ENCODE assay signal across 10 cellular contexts in genomic region chr3:185929192-185930151, GRCh38. TPM values are rescaled to one million over a fixed set of nuclear protein-coding genes. Genes with fewer than 3 reads are reported as not detected.
DNase-seq lines count a peak whose midpoint lies in the region; ATAC-seq lines count a peak whose summit lies in the region.
"Had no signal": no experiment of that assay in that cellular context is flagged by ENCODE, and none has a peak within 500 bp of the region (broad histone marks: within the 10 kb centered on the region; RNA-seq: fewer than 3 reads in every experiment).

No MANE protein-coding gene starts in this region.

- H3K27me3 Mint-ChIP-seq in activated CD4-positive, alpha-beta T cell treated with anti-CD3 and anti-CD28 coated beads for 36 hours = no peaks in the 10 kb centered on the region
- H3K27me3 Mint-ChIP-seq in activated T-helper 2 cell treated with anti-CD3 and anti-CD28 coated beads, Interferon-gamma antibody, Interleukin-2, Interleukin-4, amounts not matched to agents 10 μg/mL and 5 μg/mL and 100 μg/mL, durations not matched to agents 14 hours and 24 hours and 36 hours (ENCODE audit: low read depth) = no peaks in the 10 kb centered on the region
- H3K27me3 Mint-ChIP-seq in stimulated activated naive CD8-positive, alpha-beta T cell treated with anti-CD3 and anti-CD28 coated beads, Interleukin-15, Interleukin-2, amounts not matched to agents 100 ng/mL and 50 ng/mL, for 24 hours = no peaks in the 10 kb centered on the region

- H3K4me1 Mint-ChIP-seq in activated CD4-positive, alpha-beta T cell treated with anti-CD3 and anti-CD28 coated beads for 36 hours = peaks cover 92% of the 10 kb centered on the region
- peaks cover 83% of the 10 kb centered on the region for H3K4me1 Mint-ChIP-seq in activated T-helper 2 cell treated with anti-CD3 and anti-CD28 coated beads, Interferon-gamma antibody, Interleukin-2, Interleukin-4, amounts not matched to agents 10 μg/mL and 5 μg/mL and 100 μg/mL, durations not matched to agents 14 hours and 24 hours and 36 hours (ENCODE audit: low read depth)
- peaks cover 99% of the 10 kb centered on the region for H3K4me1 Mint-ChIP-seq in stimulated activated naive CD8-positive, alpha-beta T cell treated with anti-CD3 and anti-CD28 coated beads, Interleukin-15, Interleukin-2, amounts not matched to agents 100 ng/mL and 50 ng/mL, for 24 hours (ENCODE audit: low read depth)

- H3K9me3 ChIP-seq in iPS-15b (ENCODE audit: control insufficient read depth, insufficient read depth, low read length) = no peaks in the 10 kb centered on the region

- intact Hi-C loops in activated CD4-positive, alpha-beta T cell treated with anti-CD3 and anti-CD28 coated beads for 36 hours (cut with DNase I, micrococcal nuclease) = loop anchor here (2.0 to 10.0 kb wide), 3 partner anchors 13 to 1595 kb away; partner anchors contain the start of genes FAM131A (in 1 of the 2) and IGF2BP2 (in 1 of the 2)
- intact Hi-C loops in activated T-helper 2 cell treated with anti-CD3 and anti-CD28 coated beads, Interferon-gamma antibody, Interleukin-2, Interleukin-4, amounts not matched to agents 10 μg/mL and 5 μg/mL and 100 μg/mL, durations not matched to agents 14 hours and 24 hours and 36 hours (cut with micrococcal nuclease) = loop anchor here (2.0 to 10.0 kb wide), 3 partner anchors 15 to 1205 kb away; partner anchors contain the start of genes IGF2BP2 and RPL39L

- peak overlapping the region; percentile 84 for H3K27ac Mint-ChIP-seq in activated CD4-positive, alpha-beta T cell treated with anti-CD3 and anti-CD28 coated beads for 36 hours
- peak overlapping the region; percentile 92 for H3K27ac Mint-ChIP-seq in activated T-helper 2 cell treated with anti-CD3 and anti-CD28 coated beads, Interferon-gamma antibody, Interleukin-2, Interleukin-4, amounts not matched to agents 10 μg/mL and 5 μg/mL and 100 μg/mL, durations not matched to agents 14 hours and 24 hours and 36 hours
- peak overlapping the region; percentile 89 for H3K27ac Mint-ChIP-seq in stimulated activated naive CD8-positive, alpha-beta T cell treated with anti-CD3 and anti-CD28 coated beads, Interleukin-15, Interleukin-2, amounts not matched to agents 100 ng/mL and 50 ng/mL, for 24 hours

- H3K36me3 ChIP-seq in iPS-15b (ENCODE audit: control insufficient read depth, insufficient read depth, low read length) = peaks cover 14% of the 10 kb centered on the region

- H3K9ac ChIP-seq in iPS-15b (ENCODE audit: low read depth, low read length) = no peak overlapping the region

- H3K36me3 Mint-ChIP-seq in activated CD4-positive, alpha-beta T cell treated with anti-CD3 and anti-CD28 coated beads for 36 hours (ENCODE audit: low read depth) = peaks cover 96% of the 10 kb centered on the region
- peaks cover 93% of the 10 kb centered on the region for H3K36me3 Mint-ChIP-seq in activated T-helper 2 cell treated with anti-CD3 and anti-CD28 coated beads, Interferon-gamma antibody, Interleukin-2, Interleukin-4, amounts not matched to agents 10 μg/mL and 5 μg/mL and 100 μg/mL, durations not matched to agents 14 hours and 24 hours and 36 hours (ENCODE audit: low read depth)
- H3K36me3 Mint-ChIP-seq in stimulated activated naive CD8-positive, alpha-beta T cell treated with anti-CD3 and anti-CD28 coated beads, Interleukin-15, Interleukin-2, amounts not matched to agents 100 ng/mL and 50 ng/mL, for 24 hours (ENCODE audit: low read depth) = peaks cover 98% of the 10 kb centered on the region

- no peaks in the 10 kb centered on the region for H3K27me3 ChIP-seq in iPS-15b (ENCODE audit: control insufficient read depth, insufficient read depth, low read length)

- peak; percentile 20 for ATAC-seq in activated CD4-positive, alpha-beta T cell treated with anti-CD3 and anti-CD28 coated beads for 36 hours
- no peak for ATAC-seq in GM18498 (IDR thresholded peaks at IDR 0.05; ENCODE audit: unreplicated experiment)

- H3K4me1 ChIP-seq in iPS-15b (ENCODE audit: control insufficient read depth, insufficient read depth, low read length) = peaks cover 34% of the 10 kb centered on the region

- POLR2A ChIA-PET in activated CD4-positive, alpha-beta T cell treated with anti-CD3 and anti-CD28 coated beads for 36 hours (lab: Charles Lee) = interaction anchor here (2.9 to 3.5 kb wide), 2 partner anchors 11 to 15 kb away, joined by 10 read pairs; no protein-coding TSS in a partner anchor

- peak overlapping the region; percentile 97 for H3K4me3 Mint-ChIP-seq in activated CD4-positive, alpha-beta T cell treated with anti-CD3 and anti-CD28 coated beads for 36 hours
- peak overlapping the region; percentile 80 for H3K4me3 Mint-ChIP-seq in activated T-helper 2 cell treated with anti-CD3 and anti-CD28 coated beads, Interferon-gamma antibody, Interleukin-2, Interleukin-4, amounts not matched to agents 10 μg/mL and 5 μg/mL and 100 μg/mL, durations not matched to agents 14 hours and 24 hours and 36 hours (ENCODE audit: low read depth)
- H3K4me3 Mint-ChIP-seq in stimulated activated naive CD8-positive, alpha-beta T cell treated with anti-CD3 and anti-CD28 coated beads, Interleukin-15, Interleukin-2, amounts not matched to agents 100 ng/mL and 50 ng/mL, for 24 hours = peak overlapping the region; percentile 100

- CTCF ChIA-PET in activated CD4-positive, alpha-beta T cell treated with anti-CD3 and anti-CD28 coated beads for 36 hours (lab: Charles Lee) = interaction anchor here (0.6 to 3.5 kb wide), 4 partner anchors 11 to 1121 kb away, joined by 3 to 39 read pairs (median 8); no protein-coding TSS in a partner anchor

- DNase-seq in activated CD4-positive, alpha-beta T cell treated with anti-CD3 and anti-CD28 coated beads for 36 hours = no peak
- DNase-seq in activated CD4-positive, alpha-beta T cell treated with anti-CD3 and anti-CD28 coated beads for 1 hour = no peak
- DNase-seq in activated T-helper 2 cell treated with anti-CD3 and anti-CD28 coated beads, Interferon-gamma antibody, Interleukin-2, Interleukin-4, amounts not matched to agents 10 μg/mL and 5 μg/mL and 100 μg/mL, durations not matched to agents 14 hours and 24 hours and 36 hours (ENCODE audit: low spot score) = no peak
- no peak for DNase-seq in epidermal melanocyte (ENCODE audit: insufficient read length, low spot score)
- DNase-seq in activated CD8-positive, alpha-beta memory T cell treated with anti-CD3 and anti-CD28 coated beads, Interleukin-2, amount 50 U/mL, for 4 hours = no peak
- DNase-seq: ACHN, GOT3 had no signal

- H3K9me3 Mint-ChIP-seq in activated CD4-positive, alpha-beta T cell treated with anti-CD3 and anti-CD28 coated beads for 36 hours (ENCODE audit: low read depth) = no peaks in the 10 kb centered on the region
- H3K9me3 Mint-ChIP-seq in activated T-helper 2 cell treated with anti-CD3 and anti-CD28 coated beads, Interferon-gamma antibody, Interleukin-2, Interleukin-4, amounts not matched to agents 10 μg/mL and 5 μg/mL and 100 μg/mL, durations not matched to agents 14 hours and 24 hours and 36 hours = no peaks in the 10 kb centered on the region
- no peaks in the 10 kb centered on the region for H3K9me3 Mint-ChIP-seq in stimulated activated naive CD8-positive, alpha-beta T cell treated with anti-CD3 and anti-CD28 coated beads, Interleukin-15, Interleukin-2, amounts not matched to agents 100 ng/mL and 50 ng/mL, for 24 hours

- H3K4me3 ChIP-seq in iPS-15b (ENCODE audit: low read depth, low read length) = peak overlapping the region; percentile 19

RNA-seq across cellular contexts. Expression of gene TRA2B, which starts 8.3 kb away (rescaled TPM):
- total RNA-seq in activated CD4-positive, alpha-beta T cell treated with anti-CD3 and anti-CD28 coated beads for 36 hours = 100 to 1,000 TPM; 228 to 344 TPM
- 277 and 282 TPM in 2 replicates for total RNA-seq in activated T-helper 2 cell treated with anti-CD3 and anti-CD28 coated beads, Interferon-gamma antibody, Interleukin-2, Interleukin-4, amounts not matched to agents 10 μg/mL and 5 μg/mL and 100 μg/mL, durations not matched to agents 14 hours and 24 hours and 36 hours
